In the genomic region with DNA sequence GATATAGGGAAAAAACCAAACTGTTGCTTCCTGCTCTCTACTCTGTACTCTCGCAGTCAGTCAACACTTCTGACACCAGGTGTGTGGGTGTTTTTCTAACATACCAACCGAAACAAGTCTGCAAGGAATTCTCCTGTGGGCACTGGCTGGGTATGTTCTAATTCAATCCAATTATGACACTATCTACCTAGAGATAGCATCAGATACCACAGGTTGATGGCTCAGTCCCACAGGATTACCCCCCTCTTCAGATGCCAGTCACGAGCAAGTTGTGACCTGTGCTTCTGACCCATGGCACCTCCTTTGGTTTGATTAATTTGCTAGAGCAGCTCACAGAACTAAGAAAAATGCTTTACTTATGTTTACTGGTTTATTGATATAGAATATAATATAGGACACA, we compare ENCODE assay signal across 24 cellular contexts.
"Had no signal": no experiment of that assay in that cellular context is flagged by ENCODE, and none has a peak within 500 bp of the region (broad histone marks: within the 10 kb centered on the region; RNA-seq: fewer than 3 reads in every experiment).

No MANE protein-coding gene starts in this region.

- H3K27me3 ChIP-seq: SJSA1 had no signal

- H3K9me3 ChIP-seq: SJSA1 had no signal

- H3K4me3 Mint-ChIP-seq: IgD-negative memory B cell had no signal

- H3K4me1 ChIP-seq: SJSA1 had no signal

- ATAC-seq: K562 had no signal

- H3K4me3 ChIP-seq: K562, SJSA1, SK-N-MC had no signal

- H3K36me3 ChIP-seq: SJSA1 had no signal

- H3K4me2 ChIP-seq: KMS-11 had no signal

- H3K27me3 Mint-ChIP-seq: IgD-negative memory B cell had no signal

- H3K4me1 Mint-ChIP-seq: IgD-negative memory B cell had no signal

- H3K27ac ChIP-seq: HL-60, KMS-11, SJSA1, SK-N-MC had no signal

- H3K9ac ChIP-seq: KMS-11 had no signal

- DNase-seq: Kasumi-1, MV-4-11, NCI-H1048, NCI-H1105, NCI-H1417, NCI-H1436 treated with DMSO at 0.1 percent for 48 hours, NCI-H1694, NCI-H187 treated with DMSO at 0.1 percent for 48 hours, NCI-H2029 treated with DMSO at 0.1 percent for 48 hours, NCI-H226, NCI-H446, NCI-H510A, NCI-H524 treated with DMSO at 0.1 percent for 48 hours, NCI-H69, NCI-H774, Right ventricle myocardium superior, RPMI8226, SIG-M5 had no signal
